1 cellular context compared by ENCODE assay signal in genomic region chr13:78993792-78994191, GRCh38.
TF ChIP-seq lines count a peak whose summit lies in the region.

No MANE protein-coding gene starts in this region.

TF ChIP-seq in GM12878, 131 proteins besides CTCF, POLR2A, EP300 and RAD21 (continued from another document and continues in another):
- 0 out of 2 replicates have a peak, but pooled peaks have one; percentile 32 for TF ChIP-seq ZNF592 (IDR thresholded peaks at IDR 0.05)
- TF ChIP-seq YBX1 (IDR thresholded peaks at IDR 0.05), result no peak
- peak; percentile 73; the same call in 1 of the 2 replicates for TF ChIP-seq ZNF217 (IDR thresholded peaks at IDR 0.05)
- no peak; the same call in 1 of the 2 replicates for TF ChIP-seq RAD51 (IDR thresholded peaks at IDR 0.05)
- no peak for TF ChIP-seq TBL1XR1 (IDR thresholded peaks at IDR 0.05; ENCODE audit: low read depth, low read length)
- peak; percentile 85; the same call in 1 of the 2 replicates for TF ChIP-seq RELB (IDR thresholded peaks at IDR 0.05; ENCODE audit: low read depth)
- no peak for TF ChIP-seq IRF3 (IDR thresholded peaks at IDR 0.05)
- TF ChIP-seq MEF2B (IDR thresholded peaks at IDR 0.05; ENCODE audit: partially characterized antibody, poor library complexity, severe bottlenecking), result peak; percentile 97
- no peak for TF ChIP-seq NRF1 (conservative IDR thresholded peaks at IDR 0.05; ENCODE audit: low read depth, low read length)
- TF ChIP-seq BACH1 (IDR thresholded peaks at IDR 0.05; ENCODE audit: borderline replicate concordance), result peak; percentile 17; the same call in 1 of the 2 replicates
- peak; percentile 27; the same call in 1 of the 2 replicates for TF ChIP-seq MLLT1 (IDR thresholded peaks at IDR 0.05)
- peak; percentile 75 for TF ChIP-seq BMI1 (IDR thresholded peaks at IDR 0.05; ENCODE audit: borderline replicate concordance)
- no peak for TF ChIP-seq JUNB (IDR thresholded peaks at IDR 0.05)
- TF ChIP-seq NR2F1 (conservative IDR thresholded peaks at IDR 0.05), result peak; percentile 83
- no peak for TF ChIP-seq NKRF (conservative IDR thresholded peaks at IDR 0.05)
- TF ChIP-seq NR2C2 (IDR thresholded peaks at IDR 0.05; ENCODE audit: borderline replicate concordance, control insufficient read depth, insufficient read length, low read depth), result no peak
- TF ChIP-seq ATF7 (IDR thresholded peaks at IDR 0.05; ENCODE audit: low read depth), result peak; percentile 78
- peak; percentile 72 for TF ChIP-seq BCL11A (IDR thresholded peaks at IDR 0.05; ENCODE audit: low read depth, low read length)
- no peak for TF ChIP-seq RFX5 (IDR thresholded peaks at IDR 0.05; ENCODE audit: low read depth, low read length)
- TF ChIP-seq IKZF1 (conservative IDR thresholded peaks at IDR 0.05), result peak; percentile 81
- TF ChIP-seq KLF5 (IDR thresholded peaks at IDR 0.05; ENCODE audit: partially characterized antibody), result no peak
- peak; percentile 17; the same call in 1 of the 2 replicates for TF ChIP-seq NR2C1 (IDR thresholded peaks at IDR 0.05)
- TF ChIP-seq TCF7 (IDR thresholded peaks at IDR 0.05; ENCODE audit: borderline replicate concordance), result no peak
- TF ChIP-seq IKZF2 (IDR thresholded peaks at IDR 0.05), result peak; percentile 71 to 85; a peak in 2 of 4 replicates
- peak; percentile 90 for TF ChIP-seq ZNF24 (IDR thresholded peaks at IDR 0.05)
- peak; percentile 99 for TF ChIP-seq MTA2 (IDR thresholded peaks at IDR 0.05; ENCODE audit: low read depth)
- TF ChIP-seq CHD2 (IDR thresholded peaks at IDR 0.05; ENCODE audit: borderline replicate concordance, low read depth, low read length), result 0 out of 2 replicates have a peak, but pooled peaks have one; percentile 22
- peak; percentile 43; the same call in 1 of the 2 replicates for TF ChIP-seq PKNOX1 (IDR thresholded peaks at IDR 0.05)
- TF ChIP-seq GATAD2B (conservative IDR thresholded peaks at IDR 0.05; ENCODE audit: low read depth), result peak; percentile 67; the same call in 1 of the 2 replicates
- no peak for TF ChIP-seq SIN3A (IDR thresholded peaks at IDR 0.05; ENCODE audit: low read depth, low read length)
- peak; percentile 74 for TF ChIP-seq CUX1 (IDR thresholded peaks at IDR 0.05; ENCODE audit: insufficient replicate concordance, low read depth, low read length)
- TF ChIP-seq SMAD1 (IDR thresholded peaks at IDR 0.05; ENCODE audit: low read depth, partially characterized antibody), result peak; percentile 85
- peak; percentile 76 for TF ChIP-seq ZNF687 (IDR thresholded peaks at IDR 0.05)
